Comparison of ENCODE assay signal across 8 cellular contexts in the genomic region with DNA sequence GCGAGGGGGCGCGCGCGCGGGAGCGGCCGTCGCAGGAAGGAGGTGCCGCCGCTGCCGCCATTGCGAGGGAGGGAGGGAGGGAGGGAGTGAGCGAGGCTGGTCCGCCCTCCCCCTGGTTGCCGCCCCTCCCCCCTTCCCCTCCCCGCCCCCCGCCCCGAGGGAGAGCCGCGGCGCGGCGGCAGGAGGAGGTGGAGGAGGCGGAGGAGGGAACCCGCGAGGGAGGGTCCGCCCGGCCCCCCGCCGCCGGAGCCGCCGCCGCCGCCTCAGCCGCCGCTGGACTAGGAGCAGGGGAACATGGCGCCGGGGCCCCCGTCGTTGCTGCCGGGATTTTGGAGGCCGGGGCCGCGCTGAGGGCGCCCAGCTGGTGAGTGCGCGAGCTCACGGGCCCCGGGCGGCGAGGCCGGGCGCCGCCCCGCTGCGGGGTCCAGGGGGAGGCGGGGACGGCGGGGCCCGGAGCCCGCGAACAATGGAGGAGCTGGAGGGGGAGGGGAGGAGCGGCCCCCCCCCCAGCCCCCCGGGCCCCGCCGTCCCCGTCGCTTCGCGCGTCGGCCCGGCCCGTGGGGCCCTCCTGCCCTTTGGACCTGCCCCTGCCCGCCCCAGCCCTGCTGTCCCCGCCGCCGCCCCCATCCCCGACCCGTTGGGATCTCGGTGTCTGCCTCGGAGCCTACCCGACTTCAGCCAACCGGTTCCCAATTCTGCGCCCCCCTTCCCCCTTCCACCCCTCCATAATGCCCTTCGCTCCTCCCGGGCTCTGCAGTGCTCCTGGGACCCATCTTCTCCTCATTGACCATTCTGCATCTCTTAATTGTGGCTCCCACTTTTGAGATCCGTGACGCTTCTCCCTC. TPM values are rescaled to one million over a fixed set of nuclear protein-coding genes. Genes with fewer than 3 reads are reported as not detected.
DNase-seq lines count a peak whose midpoint lies in the region; ATAC-seq and TF ChIP-seq lines count a peak whose summit lies in the region.

A gene (plus strand): TSS at position 152 of the 845 bp plus-strand sequence. CDS start 57,679 bp downstream, outside the sequence.

- peak within 1 kb of the TSS; percentile 92 for H3K9ac ChIP-seq in iPS-15b (ENCODE audit: low read depth, low read length)
- peak within 1 kb of the TSS; percentile 94 for H3K9ac ChIP-seq in skeletal muscle satellite cell (ENCODE audit: low read depth, low read length)

- DNase-seq in Daoy (ENCODE audit: low read depth) (peak; percentile 35), RPMI7951 (ENCODE audit: low read depth) (no peak), body of pancreas (peak; percentile 22 to 40 (median 32)), NCI-H128 (lab: John Stamatoyannopoulos, UW; ENCODE audit: unreplicated experiment) (no peak), NCI-H1105 (lab: John Stamatoyannopoulos, UW) (no peak)

- H3K9me3 ChIP-seq in body of pancreas (no peaks in the 10 kb centered on the region), iPS-15b (ENCODE audit: control insufficient read depth, insufficient read depth, low read length) (no peaks in the 10 kb centered on the region), skeletal muscle satellite cell (replicated peaks; ENCODE audit: low read length) (no peaks in the 10 kb centered on the region)

- peaks cover 61% of the 10 kb centered on the region for H3K4me1 ChIP-seq in body of pancreas
- peaks cover 15% of the 10 kb centered on the region for H3K4me1 ChIP-seq in iPS-15b (ENCODE audit: control insufficient read depth, insufficient read depth, low read length)
- H3K4me1 ChIP-seq in skeletal muscle satellite cell (ENCODE audit: control insufficient read depth, insufficient read depth, low read length): peaks cover 46% of the 10 kb centered on the region

- no peak for TF ChIP-seq CTCF in body of pancreas (IDR thresholded peaks at IDR 0.05)

- peak within 1 kb of the TSS; percentile 96 to 100 (median 98) for H3K27ac ChIP-seq in body of pancreas

- WGBS in body of pancreas, 2 donors: 0 to 2% methylated on average over 12 to 55 of the region's 91 CpGs

- intact Hi-C loops in body of pancreas (cut with DNase I): no loop called here

- peak within 1 kb of the TSS; percentile 49 to 73 for H3K4me3 ChIP-seq in body of pancreas
- H3K4me3 ChIP-seq in iPS-15b (ENCODE audit: low read depth, low read length): peak within 1 kb of the TSS; percentile 87
- H3K4me3 ChIP-seq in skeletal muscle satellite cell (ENCODE audit: low read length): peak within 1 kb of the TSS; percentile 97

- H3K27me3 ChIP-seq in body of pancreas: no peaks in the 10 kb centered on the region
- no peaks in the 10 kb centered on the region for H3K27me3 ChIP-seq in iPS-15b (ENCODE audit: control insufficient read depth, insufficient read depth, low read length)
- H3K27me3 ChIP-seq in skeletal muscle satellite cell (ENCODE audit: control insufficient read depth, insufficient read depth, low read length): no peaks in the 10 kb centered on the region

- no peaks in the 10 kb centered on the region for H3K36me3 ChIP-seq in body of pancreas (replicated peaks in 1 of 2; ENCODE audit: insufficient read depth in 1 of 2, low read depth in 2 of 2)
- H3K36me3 ChIP-seq in iPS-15b (ENCODE audit: control insufficient read depth, insufficient read depth, low read length): no peaks in the 10 kb centered on the region
- no peaks in the 10 kb centered on the region for H3K36me3 ChIP-seq in skeletal muscle satellite cell (ENCODE audit: insufficient read depth, low read length)

- peak; percentile 41 for ATAC-seq in HG02623 (IDR thresholded peaks at IDR 0.05; ENCODE audit: unreplicated experiment)
- ATAC-seq in body of pancreas: peak; percentile 65

- H3K4me2 ChIP-seq in skeletal muscle satellite cell (ENCODE audit: low read length): peak within 1 kb of the TSS; percentile 97

- TF ChIP-seq POLR2A in body of pancreas (IDR thresholded peaks at IDR 0.05): no peak

RNA-seq across cellular contexts. Expression of the gene that starts here (rescaled TPM):
- total RNA-seq in Daoy (2014; rRNA removed; shearing (Covaris generic)): 17.9 and 20.3 TPM in 2 replicates
- 24.0 and 25.2 TPM in 2 replicates for total RNA-seq in RPMI7951 (2014; rRNA removed; shearing (Covaris generic))
- total RNA-seq in body of pancreas: 10 to 100 TPM; 22.8 to 24.7 TPM
- 25.8 and 30.2 TPM in 2 replicates for total RNA-seq in skeletal muscle satellite cell (2012; rRNA removed)

Comparison
In these comparisons a context has a peak if more than half of its experiments do, and no peak if none do; other contexts are left out.
1. DNase-seq: peak in Daoy (single experiment) and body of pancreas (4 of 4); none in RPMI7951 (single experiment), NCI-H128 (single experiment) and NCI-H1105 (single experiment).
2. Peak in every context shown above with its lines, with median percentiles within 50 percentile points of each other: H3K4me3 ChIP-seq.